20 cellular contexts compared by ENCODE assay signal in genomic region chr4:48907706-48908477, GRCh38. TPM values are rescaled to one million over a fixed set of nuclear protein-coding genes. Genes with fewer than 3 reads are reported as not detected.
A peak's percentile ranks its signal among the peaks of the same experiment; 100 is the strongest.
DNase-seq lines count a peak whose midpoint lies in the region; ATAC-seq and TF ChIP-seq lines count a peak whose summit lies in the region.
"Had no signal": no experiment of that assay in that cellular context is flagged by ENCODE, and none has a peak within 500 bp of the region (broad histone marks: within the 10 kb centered on the region; RNA-seq: fewer than 3 reads in every experiment).

No MANE protein-coding gene starts in this region.

- peak overlapping the region; percentile 84 for H3K27ac Mint-ChIP-seq in MCF 10A (ENCODE audit: low read depth, unreplicated experiment)
- no peak overlapping the region for H3K27ac Mint-ChIP-seq in activated B cell treated with CpG ODN at 0.5 μM for 24 hours
- no peak overlapping the region for H3K27ac Mint-ChIP-seq in mesothelial cell of epicardium
- no peak overlapping the region for H3K27ac Mint-ChIP-seq in type B pancreatic cell

- TF ChIP-seq POLR2A in breast epithelium (IDR thresholded peaks at IDR 0.05) (no peak), tibial nerve (IDR thresholded peaks at IDR 0.05) (no peak)

- H3K36me3 Mint-ChIP-seq in MCF 10A (ENCODE audit: insufficient read depth, unreplicated experiment) (peaks cover 6% of the 10 kb centered on the region), activated B cell treated with CpG ODN at 0.5 μM for 24 hours (ENCODE audit: low read depth) (peaks cover 11% of the 10 kb centered on the region), mesothelial cell of epicardium (peaks cover 3% of the 10 kb centered on the region), type B pancreatic cell (peaks cover 2% of the 10 kb centered on the region)

- H3K27ac ChIP-seq in breast epithelium: no peak overlapping the region
- H3K27ac ChIP-seq in tibial nerve: peak overlapping the region in 1 of 4 donors; percentile 17
- H3K27ac ChIP-seq: vagina had no signal

- no TSS peak for BruUV-seq in MCF 10A (replicated peaks; lab: Mats Ljungman, UMichigan)

- H3K27me3 ChIP-seq in breast epithelium (no peaks in the 10 kb centered on the region), tibial nerve (peaks cover 0 to 8% of the 10 kb centered on the region in 2 donors)
- H3K27me3 ChIP-seq: right lobe of liver, vagina had no signal

- TF ChIP-seq EP300 in tibial nerve (IDR thresholded peaks at IDR 0.05): no peak

- no peak for TF ChIP-seq CTCF in MCF 10A (IDR thresholded peaks at IDR 0.05; ENCODE audit: unreplicated experiment)
- no peak for TF ChIP-seq CTCF in breast epithelium (IDR thresholded peaks at IDR 0.05)
- TF ChIP-seq CTCF in activated B cell treated with CpG ODN at 0.5 μM for 24 hours (IDR thresholded peaks at IDR 0.05): no peak
- no peak for TF ChIP-seq CTCF in mesothelial cell of epicardium (IDR thresholded peaks at IDR 0.05; ENCODE audit: unreplicated experiment)
- no peak for TF ChIP-seq CTCF in type B pancreatic cell (conservative IDR thresholded peaks at IDR 0.05)
- no peak for TF ChIP-seq CTCF in tibial nerve (IDR thresholded peaks at IDR 0.05)

- H3K9me3 ChIP-seq in breast epithelium: no peaks in the 10 kb centered on the region
- no peaks in the 10 kb centered on the region for H3K9me3 ChIP-seq in tibial nerve
- H3K9me3 ChIP-seq: Caco-2, HAP-1, right lobe of liver, vagina had no signal

- intact Hi-C loops in MCF 10A (cut with micrococcal nuclease) (loop anchor here (2.0 to 5.0 kb wide), 4 partner anchors 37 to 331 kb away; partner anchors contain the start of genes FRYL and OCIAD1), breast epithelium (cut with DNase I; ENCODE audit: low total_unique reads) (no loop called here), activated B cell treated with CpG ODN at 0.5 μM for 24 hours (cut with micrococcal nuclease) (loop anchor here (2.0 to 10.0 kb wide), 5 partner anchors 55 to 863 kb away; partner anchors contain the start of genes SLAIN2 and TEC)

- H3K9me3 Mint-ChIP-seq in MCF 10A (ENCODE audit: unreplicated experiment) (no peaks in the 10 kb centered on the region), activated B cell treated with CpG ODN at 0.5 μM for 24 hours (no peaks in the 10 kb centered on the region), mesothelial cell of epicardium (no peaks in the 10 kb centered on the region), type B pancreatic cell (no peaks in the 10 kb centered on the region)

- POLR2A ChIA-PET in MCF 10A (lab: Yijun Ruan, JAX): interaction anchor here (0.6 to 2.0 kb wide), 5 partner anchors 10 to 77 kb away, joined by 3 to 12 read pairs (median 3); partner anchors contain the start of gene OCIAD1
- POLR2A ChIA-PET in activated B cell treated with CpG ODN at 0.5 μM for 24 hours (lab: Charles Lee): interaction anchor here (0.7 kb wide), 1 partner anchor 227 kb away, joined by 7 read pairs; no protein-coding TSS in a partner anchor

- no peak for ATAC-seq in activated B cell treated with CpG ODN at 0.5 μM for 24 hours (ENCODE audit: low read depth)

- WGBS in tibial nerve, 2 donors: 80 to 83% methylated on average over 7 of the region's 7 CpGs

- DNase-seq in MCF 10A (ENCODE audit: unreplicated experiment) (no peak), breast epithelium (ENCODE audit: low spot score in 2 of 2) (no peak), activated B cell treated with CpG ODN at 0.5 μM for 24 hours (no peak), mesothelial cell of epicardium (ENCODE audit: low spot score in 2 of 2, unreplicated experiment in 2 of 2) (no peak), type B pancreatic cell (ENCODE audit: extremely low spot score, unreplicated experiment) (no peak), tibial nerve (ENCODE audit: low spot score in 2 of 2) (no peak), T-helper 9 cell (no peak), COR-L47 (lab: John Stamatoyannopoulos, UW) (no peak)
- DNase-seq: activated naive CD4-positive, alpha-beta T cell; Caco-2; cortex of kidney; foreskin melanocyte; midbrain; NCI-H187 treated with DMSO at 0.1 percent for 48 hours; NCI-H510A; right lobe of liver; SW 1271 had no signal

- H3K4me3 Mint-ChIP-seq in MCF 10A (ENCODE audit: unreplicated experiment) (peak overlapping the region; percentile 7), activated B cell treated with CpG ODN at 0.5 μM for 24 hours (peak overlapping the region; percentile 97), mesothelial cell of epicardium (peak overlapping the region; percentile 27), type B pancreatic cell (peak overlapping the region; percentile 51)

- no peak overlapping the region for H3K4me3 ChIP-seq in breast epithelium
- H3K4me3 ChIP-seq in tibial nerve: no peak overlapping the region
- H3K4me3 ChIP-seq: HAP-1, vagina had no signal

- H3K36me3 ChIP-seq in breast epithelium: no peaks in the 10 kb centered on the region
- no peaks in the 10 kb centered on the region for H3K36me3 ChIP-seq in tibial nerve
- H3K36me3 ChIP-seq: vagina had no signal

- no peaks in the 10 kb centered on the region for H3K27me3 Mint-ChIP-seq in MCF 10A (ENCODE audit: insufficient read depth, unreplicated experiment)
- H3K27me3 Mint-ChIP-seq in activated B cell treated with CpG ODN at 0.5 μM for 24 hours: no peaks in the 10 kb centered on the region
- H3K27me3 Mint-ChIP-seq in mesothelial cell of epicardium (ENCODE audit: low read depth): no peaks in the 10 kb centered on the region
- peaks cover 3% of the 10 kb centered on the region for H3K27me3 Mint-ChIP-seq in type B pancreatic cell
- H3K27me3 Mint-ChIP-seq: IgD-negative memory B cell had no signal

- H3K4me1 Mint-ChIP-seq in MCF 10A (ENCODE audit: insufficient read depth, unreplicated experiment): peaks cover 36% of the 10 kb centered on the region
- peaks cover 29% of the 10 kb centered on the region for H3K4me1 Mint-ChIP-seq in activated B cell treated with CpG ODN at 0.5 μM for 24 hours
- H3K4me1 Mint-ChIP-seq in mesothelial cell of epicardium: peaks cover 22% of the 10 kb centered on the region
- H3K4me1 Mint-ChIP-seq in type B pancreatic cell (ENCODE audit: unreplicated experiment): peaks cover 15% of the 10 kb centered on the region

- H3K4me1 ChIP-seq in breast epithelium (no peaks in the 10 kb centered on the region), tibial nerve (peaks cover 0 to 9% (median 3%) of the 10 kb centered on the region in 4 donors)

- CTCF ChIA-PET in MCF 10A (lab: Yijun Ruan, JAX): interaction anchor here (0.6 to 1.2 kb wide), 2 partner anchors 51 to 329 kb away, joined by 3 read pairs; no protein-coding TSS in a partner anchor
- CTCF ChIA-PET in activated B cell treated with CpG ODN at 0.5 μM for 24 hours (lab: Charles Lee): interaction anchor here (2.4 kb wide), 1 partner anchor 329 kb away, joined by 25 read pairs; no protein-coding TSS in a partner anchor

RNA-seq across cellular contexts. Expression of gene OCIAD2, which starts 1.3 kb away (rescaled TPM):
- total RNA-seq in MCF 10A (2022): 66.3 and 94.1 TPM in 2 replicates
- 10 to 100 TPM in 1 of 3 donors, 1 to 10 TPM in 2; 9.2 to 22.0 (median 9.9) TPM for total RNA-seq in breast epithelium
- total RNA-seq in activated B cell treated with CpG ODN at 0.5 μM for 24 hours: 37.0 and 38.3 TPM in 2 replicates
- total RNA-seq in mesothelial cell of epicardium: 72.4 to 76.0 TPM (median 73.1 TPM) in 3 replicates
- total RNA-seq in type B pancreatic cell (ENCODE audit: low replicate concordance): 41.5 and 66.3 TPM in 2 replicates
- 1 to 10 TPM in 3 of 4 donors, under 1 TPM in 1; 0.84 to 5.1 (median 2.9) TPM for total RNA-seq in tibial nerve

Comparison
In these comparisons a context has a peak if more than half of its experiments do, and no peak if none do; other contexts are left out.
1. H3K4me3 Mint-ChIP-seq: peak in every context shown above with its lines; median percentile 97 in activated B cell treated with CpG ODN at 0.5 μM for 24 hours; 51 in type B pancreatic cell; 27 in mesothelial cell of epicardium; 7 in MCF 10A.